Comparison of ENCODE assay signal across 8 cellular contexts in genomic region chr7:150378115-150378852, GRCh38. TPM values are rescaled to one million over a fixed set of nuclear protein-coding genes. Genes with fewer than 3 reads are reported as not detected.
A peak's percentile ranks its signal among the peaks of the same experiment; 100 is the strongest.
DNase-seq lines count a peak whose midpoint lies in the region.

No MANE protein-coding gene starts in this region.

- H3K9me3 Mint-ChIP-seq in activated naive CD4-positive, alpha-beta T cell treated with anti-CD3 and anti-CD28 coated beads for 36 hours: no peaks in the 10 kb centered on the region

- no peaks in the 10 kb centered on the region for H3K9me3 ChIP-seq in NT2/D1 (ENCODE audit: insufficient read depth, low read length)

- DNase-seq in NCI-H187 (lab: John Stamatoyannopoulos, UW): peak; percentile 56 to 58
- DNase-seq in NCI-H187 treated with DMSO at 0.1 percent for 48 hours (lab: John Stamatoyannopoulos, UW): no peak
- DNase-seq in HT-29 (ENCODE audit: low spot score): peak; percentile 97
- DNase-seq in NT2/D1 (ENCODE audit: low read depth, low spot score): peak; percentile 95
- DNase-seq in activated naive CD4-positive, alpha-beta T cell treated with anti-CD3 and anti-CD28 coated beads for 36 hours: peak; percentile 57
- DNase-seq in glomerular endothelial cell (ENCODE audit: extremely low read depth, low read depth, low spot score): peak; percentile 61
- DNase-seq in nucleus accumbens (lab: John Stamatoyannopoulos, UW): peak in 35 of 56 donors; percentile 15 to 69 (median 30)
- DNase-seq in NK-92 treated with Interleukin-12 subunit alpha and Interleukin-12 subunit beta, amount 100 ng/mL, for 24 hours (lab: John Stamatoyannopoulos, UW): no peak

- no peaks in the 10 kb centered on the region for H3K27me3 Mint-ChIP-seq in activated naive CD4-positive, alpha-beta T cell treated with anti-CD3 and anti-CD28 coated beads for 36 hours (ENCODE audit: low read depth)

- peaks cover 2% of the 10 kb centered on the region for H3K36me3 Mint-ChIP-seq in activated naive CD4-positive, alpha-beta T cell treated with anti-CD3 and anti-CD28 coated beads for 36 hours (ENCODE audit: low read depth)

- CTCF ChIA-PET in activated naive CD4-positive, alpha-beta T cell treated with anti-CD3 and anti-CD28 coated beads for 36 hours (lab: Charles Lee): interaction anchor here (0.6 to 1.8 kb wide), 6 partner anchors 9 to 401 kb away, joined by 3 to 10 read pairs (median 4); no protein-coding TSS in a partner anchor

- intact Hi-C loops in activated naive CD4-positive, alpha-beta T cell treated with anti-CD3 and anti-CD28 coated beads for 36 hours (cut with micrococcal nuclease): loop anchor here (2.0 to 10.0 kb wide), 3 partner anchors 247 to 707 kb away; partner anchors contain the start of genes AGAP3, FASTK and TMUB1

- H3K4me1 Mint-ChIP-seq in activated naive CD4-positive, alpha-beta T cell treated with anti-CD3 and anti-CD28 coated beads for 36 hours (ENCODE audit: low read depth): peaks cover 49% of the 10 kb centered on the region

- peaks cover 15% of the 10 kb centered on the region for H3K4me1 ChIP-seq in NT2/D1 (ENCODE audit: insufficient read depth, insufficient read length)

- H3K27ac Mint-ChIP-seq in activated naive CD4-positive, alpha-beta T cell treated with anti-CD3 and anti-CD28 coated beads for 36 hours: peak overlapping the region; percentile 77

- H3K4me3 ChIP-seq in NT2/D1 (ENCODE audit: insufficient read length, low read depth): peak overlapping the region; percentile 70

- no peaks in the 10 kb centered on the region for H3K27me3 ChIP-seq in NT2/D1 (ENCODE audit: insufficient read depth, insufficient read length)

- peak overlapping the region; percentile 73 for H3K4me3 Mint-ChIP-seq in activated naive CD4-positive, alpha-beta T cell treated with anti-CD3 and anti-CD28 coated beads for 36 hours

- peaks cover 21% of the 10 kb centered on the region for H3K36me3 ChIP-seq in NT2/D1 (ENCODE audit: insufficient read depth, insufficient read length, low read length)

- peak overlapping the region; percentile 96 for H3K9ac ChIP-seq in NT2/D1 (ENCODE audit: insufficient read length, low read depth)

RNA-seq across cellular contexts. Expression of gene ZNF775, which starts 0.8 kb away (rescaled TPM):
- 9.9 and 10.7 TPM in 2 replicates for total RNA-seq in HT-29 (2014; rRNA removed; shearing (Covaris generic))
- total RNA-seq in activated naive CD4-positive, alpha-beta T cell treated with anti-CD3 and anti-CD28 coated beads for 36 hours: 1 to 10 TPM; 4.5 to 5.2 TPM
- total RNA-seq in glomerular endothelial cell: 9.4 and 16.6 TPM in 2 replicates

RNA-seq across cellular contexts. Expression of gene REPIN1, which starts 9.7 kb away (rescaled TPM):
- total RNA-seq in HT-29 (2014; rRNA removed; shearing (Covaris generic)): 420 and 443 TPM in 2 replicates
- total RNA-seq in activated naive CD4-positive, alpha-beta T cell treated with anti-CD3 and anti-CD28 coated beads for 36 hours: 10 to 100 TPM; 45.7 to 49.3 TPM
- total RNA-seq in glomerular endothelial cell: 96.1 and 182 TPM in 2 replicates

RNA-seq across cellular contexts. Expression of gene RARRES2, which starts 36.9 kb away (rescaled TPM):
- 10.5 and 12.6 TPM in 2 replicates for total RNA-seq in HT-29 (2014; rRNA removed; shearing (Covaris generic))
- not detected for total RNA-seq in activated naive CD4-positive, alpha-beta T cell treated with anti-CD3 and anti-CD28 coated beads for 36 hours
- not detected in 2 replicates for total RNA-seq in glomerular endothelial cell

RNA-seq across cellular contexts. Expression of gene ACTR3C, which starts 54.9 kb away (rescaled TPM):
- total RNA-seq in HT-29 (2014; rRNA removed; shearing (Covaris generic)): 37.7 and 45.9 TPM in 2 replicates
- 1 to 10 TPM; 3.1 to 3.4 TPM for total RNA-seq in activated naive CD4-positive, alpha-beta T cell treated with anti-CD3 and anti-CD28 coated beads for 36 hours
- total RNA-seq in glomerular endothelial cell: 0.53 and 2.1 TPM in 2 replicates

RNA-seq across cellular contexts. Expression of gene LRRC61, which starts 55.1 kb away (rescaled TPM):
- 74.3 and 76.1 TPM in 2 replicates for total RNA-seq in HT-29 (2014; rRNA removed; shearing (Covaris generic))
- 10 to 100 TPM; 10.3 to 13.3 TPM for total RNA-seq in activated naive CD4-positive, alpha-beta T cell treated with anti-CD3 and anti-CD28 coated beads for 36 hours
- total RNA-seq in glomerular endothelial cell: 1.7 and 2.4 TPM in 2 replicates

Comparison
In these comparisons a context has a peak if more than half of its experiments do, and no peak if none do; other contexts are left out.
1. DNase-seq: peak in NCI-H187 (2 of 2), HT-29 (single experiment), NT2/D1 (single experiment), activated naive CD4-positive, alpha-beta T cell treated with anti-CD3 and anti-CD28 coated beads for 36 hours (single experiment), glomerular endothelial cell (single experiment) and nucleus accumbens (35 of 56); none in NCI-H187 treated with DMSO at 0.1 percent for 48 hours (single experiment) and NK-92 treated with Interleukin-12 subunit alpha and Interleukin-12 subunit beta, amount 100 ng/mL, for 24 hours (single experiment).
2. RNA of gene RARRES2, which starts 36.9 kb away (total RNA-seq): 10.5 to 12.6 TPM in HT-29; not detected in activated naive CD4-positive, alpha-beta T cell treated with anti-CD3 and anti-CD28 coated beads for 36 hours and not detected in glomerular endothelial cell; every median in the first group is over 10 times any median in the second.